ENCODE assay signal across 18 cellular contexts in the genomic region with DNA sequence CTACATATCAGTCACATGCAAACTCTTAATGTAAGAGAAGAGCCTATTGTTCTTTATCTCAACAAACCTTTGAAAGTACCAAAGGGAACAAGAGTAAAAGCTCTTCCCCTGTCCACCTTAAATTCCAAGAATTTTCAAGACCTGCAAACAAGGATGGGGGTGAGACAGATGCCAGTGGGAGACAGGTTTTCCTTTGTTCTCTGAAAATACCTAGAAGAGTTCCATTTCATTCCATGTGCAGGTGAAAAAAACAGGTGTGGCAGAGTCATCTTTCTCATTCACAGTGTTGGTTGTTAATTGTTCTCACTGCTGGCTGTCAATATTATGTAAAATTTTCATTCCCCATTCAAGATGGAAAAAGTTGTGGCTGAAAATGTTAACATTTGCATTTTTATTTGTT.
"Had no signal": no experiment of that assay in that cellular context is flagged by ENCODE, and none has a peak within 500 bp of the region (broad histone marks: within the 10 kb centered on the region; RNA-seq: fewer than 3 reads in every experiment).

No MANE protein-coding gene starts in this region.

- H3K36me3 ChIP-seq: brain microvascular endothelial cell, left lung had no signal

- DNase-seq: activated CD4-positive, alpha-beta T cell treated with anti-CD3 and anti-CD28 coated beads, Interleukin-2, amount 10 ng/mL, durations not matched to agents 24 days and 14 days; activated CD4-positive, CD25-positive, alpha-beta regulatory T cell; activated CD8-positive, alpha-beta memory T cell treated with anti-CD3 and anti-CD28 coated beads, Interleukin-2, amount 50 U/mL, for 48 hours; activated naive CD4-positive, alpha-beta T cell; anterior cingulate cortex; brain microvascular endothelial cell; cortex of kidney; effector CD4-positive, alpha-beta T cell; esophagus squamous epithelium; hypothalamus; left lung; naive thymus-derived CD8-positive, alpha-beta T cell; stimulated activated CD4-positive, alpha-beta T cell treated with anti-CD3 and anti-CD28 coated beads, Interleukin-1b, Interleukin-23, amount 100 ng/mL, for 48 hours; stomach; T-helper 17 cell; testis; upper lobe of left lung had no signal

- H3K4me3 ChIP-seq: esophagus squamous epithelium, left lung, stomach, testis, upper lobe of left lung had no signal

- H3K9me3 ChIP-seq: esophagus squamous epithelium, left lung, stomach, testis, upper lobe of left lung had no signal

- H3K27me3 ChIP-seq: brain microvascular endothelial cell, esophagus squamous epithelium, left lung, stomach, testis, upper lobe of left lung had no signal

- H3K4me1 ChIP-seq: esophagus squamous epithelium, left lung, parathyroid adenoma, testis, upper lobe of left lung had no signal

- H3K27ac ChIP-seq: brain microvascular endothelial cell, esophagus squamous epithelium, left lung, parathyroid adenoma, stomach, testis, upper lobe of left lung had no signal

- H3K9ac ChIP-seq: parathyroid adenoma had no signal

- ATAC-seq: naive thymus-derived CD8-positive, alpha-beta T cell; T-helper 17 cell had no signal
